ENCODE assay signal across 2 cellular contexts in the genomic region with DNA sequence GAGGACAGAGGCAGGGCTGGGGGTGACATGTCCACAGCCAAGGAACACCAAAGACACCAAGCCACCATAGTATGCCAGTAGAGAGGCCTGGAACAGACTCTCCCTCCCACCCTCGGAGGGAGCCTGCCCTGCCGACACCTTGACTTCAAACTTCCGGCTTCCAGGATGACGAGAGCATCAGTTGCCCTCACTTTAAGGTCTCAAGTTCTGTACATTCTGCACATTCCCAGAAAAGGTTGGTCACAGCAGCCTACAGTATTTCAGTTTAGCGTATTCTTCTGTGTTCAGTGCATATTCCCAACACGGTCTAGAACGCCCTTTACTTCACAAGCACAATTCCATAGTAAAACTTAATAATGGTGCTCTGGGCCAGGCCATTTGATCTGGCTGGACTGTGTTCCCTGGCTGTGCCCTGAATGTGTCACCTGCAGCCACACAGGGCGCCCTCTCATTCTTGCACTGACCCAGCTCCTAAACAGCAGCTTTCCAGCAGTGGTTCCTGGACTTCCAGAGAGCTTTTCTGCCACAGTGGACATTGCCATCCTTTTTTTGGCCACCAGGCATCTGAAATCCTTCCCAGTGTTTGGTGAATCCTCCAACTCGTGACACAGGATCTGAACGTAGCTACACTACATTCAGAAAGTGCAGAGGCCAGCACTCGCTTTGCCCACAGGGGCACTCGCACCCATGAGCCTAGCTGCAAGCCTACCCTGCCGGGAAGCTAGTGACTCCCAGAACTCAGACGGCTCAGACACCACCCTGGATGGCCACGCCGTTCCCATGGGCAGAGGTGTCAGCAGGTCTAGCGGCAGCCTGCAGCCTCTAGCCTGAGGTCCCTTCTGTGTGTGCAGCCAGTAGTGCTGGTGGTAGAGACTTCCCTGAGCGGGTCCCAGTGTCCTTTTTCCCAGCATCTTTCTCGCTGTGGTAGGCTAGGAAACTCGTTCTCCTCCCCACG.
TF ChIP-seq lines count a peak whose summit lies in the region.

No MANE protein-coding gene starts in this region.

TF ChIP-seq in A549, 52 proteins besides CTCF, POLR2A, EP300 and RAD21:
- TF ChIP-seq HOXA7 (CRISPR knock-in tag; IDR thresholded peaks at IDR 0.05) (no peak), RARB (CRISPR knock-in tag; IDR thresholded peaks at IDR 0.05) (no peak), HES2 (IDR thresholded peaks at IDR 0.05) (no peak), RNF2 (IDR thresholded peaks at IDR 0.05; ENCODE audit: borderline replicate concordance, low read depth) (no peak), USF2 (IDR thresholded peaks at IDR 0.05) (no peak), BHLHE40 (IDR thresholded peaks at IDR 0.05; ENCODE audit: low read depth, low read length) (no peak), TP53 (CRISPR knock-in tag; IDR thresholded peaks at IDR 0.05) (no peak), PHF8 (IDR thresholded peaks at IDR 0.05; ENCODE audit: borderline replicate concordance, low read depth) (no peak), HOXB5 (CRISPR knock-in tag; IDR thresholded peaks at IDR 0.05) (no peak), FOXS1 (CRISPR knock-in tag; IDR thresholded peaks at IDR 0.05) (no peak), EHMT2 (IDR thresholded peaks at IDR 0.05; ENCODE audit: low read depth) (no peak), ELK1 (IDR thresholded peaks at IDR 0.05; ENCODE audit: low read depth, low read length) (no peak), JUNB (IDR thresholded peaks at IDR 0.05) (no peak), HOXB13 (CRISPR knock-in tag; IDR thresholded peaks at IDR 0.05; ENCODE audit: low read depth) (no peak), ZNF302 (CRISPR knock-in tag; IDR thresholded peaks at IDR 0.05) (no peak)
- TF ChIP-seq, protein P1, sequence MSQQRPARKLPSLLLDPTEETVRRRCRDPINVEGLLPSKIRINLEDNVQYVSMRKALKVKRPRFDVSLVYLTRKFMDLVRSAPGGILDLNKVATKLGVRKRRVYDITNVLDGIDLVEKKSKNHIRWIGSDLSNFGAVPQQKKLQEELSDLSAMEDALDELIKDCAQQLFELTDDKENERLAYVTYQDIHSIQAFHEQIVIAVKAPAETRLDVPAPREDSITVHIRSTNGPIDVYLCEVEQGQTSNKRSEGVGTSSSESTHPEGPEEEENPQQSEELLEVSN (IDR thresholded peaks at IDR 0.05; ENCODE audit: borderline replicate concordance, low read depth), result no peak
- TF ChIP-seq, protein P2, sequence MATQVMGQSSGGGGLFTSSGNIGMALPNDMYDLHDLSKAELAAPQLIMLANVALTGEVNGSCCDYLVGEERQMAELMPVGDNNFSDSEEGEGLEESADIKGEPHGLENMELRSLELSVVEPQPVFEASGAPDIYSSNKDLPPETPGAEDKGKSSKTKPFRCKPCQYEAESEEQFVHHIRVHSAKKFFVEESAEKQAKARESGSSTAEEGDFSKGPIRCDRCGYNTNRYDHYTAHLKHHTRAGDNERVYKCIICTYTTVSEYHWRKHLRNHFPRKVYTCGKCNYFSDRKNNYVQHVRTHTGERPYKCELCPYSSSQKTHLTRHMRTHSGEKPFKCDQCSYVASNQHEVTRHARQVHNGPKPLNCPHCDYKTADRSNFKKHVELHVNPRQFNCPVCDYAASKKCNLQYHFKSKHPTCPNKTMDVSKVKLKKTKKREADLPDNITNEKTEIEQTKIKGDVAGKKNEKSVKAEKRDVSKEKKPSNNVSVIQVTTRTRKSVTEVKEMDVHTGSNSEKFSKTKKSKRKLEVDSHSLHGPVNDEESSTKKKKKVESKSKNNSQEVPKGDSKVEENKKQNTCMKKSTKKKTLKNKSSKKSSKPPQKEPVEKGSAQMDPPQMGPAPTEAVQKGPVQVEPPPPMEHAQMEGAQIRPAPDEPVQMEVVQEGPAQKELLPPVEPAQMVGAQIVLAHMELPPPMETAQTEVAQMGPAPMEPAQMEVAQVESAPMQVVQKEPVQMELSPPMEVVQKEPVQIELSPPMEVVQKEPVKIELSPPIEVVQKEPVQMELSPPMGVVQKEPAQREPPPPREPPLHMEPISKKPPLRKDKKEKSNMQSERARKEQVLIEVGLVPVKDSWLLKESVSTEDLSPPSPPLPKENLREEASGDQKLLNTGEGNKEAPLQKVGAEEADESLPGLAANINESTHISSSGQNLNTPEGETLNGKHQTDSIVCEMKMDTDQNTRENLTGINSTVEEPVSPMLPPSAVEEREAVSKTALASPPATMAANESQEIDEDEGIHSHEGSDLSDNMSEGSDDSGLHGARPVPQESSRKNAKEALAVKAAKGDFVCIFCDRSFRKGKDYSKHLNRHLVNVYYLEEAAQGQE (IDR thresholded peaks at IDR 0.05), result no peak

TF ChIP-seq in K562, 482 proteins besides CTCF, POLR2A, EP300 and RAD21:
- TF ChIP-seq ZNF717 (CRISPR knock-in tag; IDR thresholded peaks at IDR 0.05), result no peak
- no peak for TF ChIP-seq HIVEP1 (CRISPR knock-in tag; IDR thresholded peaks at IDR 0.05)
- TF ChIP-seq, protein P3, sequence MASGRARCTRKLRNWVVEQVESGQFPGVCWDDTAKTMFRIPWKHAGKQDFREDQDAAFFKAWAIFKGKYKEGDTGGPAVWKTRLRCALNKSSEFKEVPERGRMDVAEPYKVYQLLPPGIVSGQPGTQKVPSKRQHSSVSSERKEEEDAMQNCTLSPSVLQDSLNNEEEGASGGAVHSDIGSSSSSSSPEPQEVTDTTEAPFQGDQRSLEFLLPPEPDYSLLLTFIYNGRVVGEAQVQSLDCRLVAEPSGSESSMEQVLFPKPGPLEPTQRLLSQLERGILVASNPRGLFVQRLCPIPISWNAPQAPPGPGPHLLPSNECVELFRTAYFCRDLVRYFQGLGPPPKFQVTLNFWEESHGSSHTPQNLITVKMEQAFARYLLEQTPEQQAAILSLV (tag; IDR thresholded peaks at IDR 0.05), result no peak
- TF ChIP-seq KAT7 (CRISPR knock-in tag; IDR thresholded peaks at IDR 0.05; ENCODE audit: borderline replicate concordance), result no peak
- no peak for TF ChIP-seq ZC3H4 (CRISPR knock-in tag; IDR thresholded peaks at IDR 0.05; ENCODE audit: borderline replicate concordance)
- TF ChIP-seq ZNF77 (CRISPR knock-in tag; IDR thresholded peaks at IDR 0.05), result no peak
- no peak for TF ChIP-seq HEY1 (CRISPR knock-in tag; IDR thresholded peaks at IDR 0.05; ENCODE audit: borderline replicate concordance)
- no peak for TF ChIP-seq EHMT2 (IDR thresholded peaks at IDR 0.05)
- no peak for TF ChIP-seq ZNF644 (tag; IDR thresholded peaks at IDR 0.05; ENCODE audit: low read depth)
- TF ChIP-seq SRSF9 (IDR thresholded peaks at IDR 0.05; ENCODE audit: borderline replicate concordance, low read depth, low read length), result no peak
- no peak for TF ChIP-seq CREB3L1 (IDR thresholded peaks at IDR 0.05; ENCODE audit: borderline replicate concordance, low read depth)
- no peak for TF ChIP-seq MEF2A (IDR thresholded peaks at IDR 0.05; ENCODE audit: control insufficient read depth, low read depth, low read length)
- TF ChIP-seq ZKSCAN3 (CRISPR knock-in tag; IDR thresholded peaks at IDR 0.05), result no peak
- no peak for TF ChIP-seq FOSL1 (tag; conservative IDR thresholded peaks at IDR 0.05)
- no peak for TF ChIP-seq YY1 (IDR thresholded peaks at IDR 0.05; ENCODE audit: borderline replicate concordance in 1 of 3, control insufficient read depth in 1 of 3, extremely low read depth in 1 of 3, insufficient read depth in 3 of 3, insufficient read length in 1 of 3, insufficient replicate concordance in 2 of 3, low read depth in 1 of 3, low read length in 2 of 3)
- no peak for TF ChIP-seq TSC22D4 (tag; IDR thresholded peaks at IDR 0.05)
- TF ChIP-seq SUPT5H (IDR thresholded peaks at IDR 0.05), result no peak
- no peak for TF ChIP-seq KDM1A (IDR thresholded peaks at IDR 0.05)
